Comparison of ENCODE assay signal across 15 cellular contexts in genomic region chr3:31051226-31051625, GRCh38.
A peak's percentile ranks its signal among the peaks of the same experiment; 100 is the strongest.
DNase-seq lines count a peak whose midpoint lies in the region; ATAC-seq and TF ChIP-seq lines count a peak whose summit lies in the region.
"Had no signal": no experiment of that assay in that cellular context is flagged by ENCODE, and none has a peak within 500 bp of the region (broad histone marks: within the 10 kb centered on the region; RNA-seq: fewer than 3 reads in every experiment).

No MANE protein-coding gene starts in this region.

- ATAC-seq in esophagus mucosa (peak; percentile 25), HG03139 (IDR thresholded peaks at IDR 0.05; ENCODE audit: unreplicated experiment) (no peak), natural killer cell (no peak)
- ATAC-seq: CD8-positive, alpha-beta T cell; GM12878; HCT116 had no signal

- H3K27ac ChIP-seq in PC-9 (no peak overlapping the region), brain microvascular endothelial cell (no peak overlapping the region)
- H3K27ac ChIP-seq: 22Rv1, GM23248 had no signal

- no TSS peak for BruUV-seq in PC-9 (replicated peaks; lab: Mats Ljungman, UMichigan)

- H3K9me2 ChIP-seq in PC-9 (ENCODE audit: insufficient read depth) = no peaks in the 10 kb centered on the region

- H3K9me3 Mint-ChIP-seq in natural killer cell = no peaks in the 10 kb centered on the region

- H3K36me3 ChIP-seq in PC-9 (ENCODE audit: low read depth) (no peaks in the 10 kb centered on the region), brain microvascular endothelial cell (replicated peaks) (no peaks in the 10 kb centered on the region)

- no peaks in the 10 kb centered on the region for H3K36me3 Mint-ChIP-seq in natural killer cell
- H3K36me3 Mint-ChIP-seq: CD14-positive monocyte; CD8-positive, alpha-beta T cell had no signal

- no peaks in the 10 kb centered on the region for H3K4me1 Mint-ChIP-seq in natural killer cell
- H3K4me1 Mint-ChIP-seq: CD14-positive monocyte had no signal

- H3K4me2 ChIP-seq in PC-9 = no peak overlapping the region

- H3K27me3 ChIP-seq in PC-9 (ENCODE audit: insufficient read depth, low read depth) = no peaks in the 10 kb centered on the region
- H3K27me3 ChIP-seq in brain microvascular endothelial cell (replicated peaks) = no peaks in the 10 kb centered on the region

- DNase-seq in DMS53 (lab: John Stamatoyannopoulos, UW) = peak; percentile 52
- DNase-seq in DMS53 treated with DMSO at 0.1 percent for 48 hours (lab: John Stamatoyannopoulos, UW; ENCODE audit: unreplicated experiment) = no peak
- peak; percentile 61 to 79 for DNase-seq in PC-9
- DNase-seq in natural killer cell = no peak
- no peak for DNase-seq in brain microvascular endothelial cell
- DNase-seq: CD8-positive, alpha-beta T cell; COR-L47; DMS79; GM23248 had no signal

- POLR2A ChIA-PET in PC-9 (lab: Charles Lee; ENCODE audit: unreplicated experiment) = interaction anchor here (0.5 to 0.7 kb wide), 3 partner anchors 40 to 570 kb away, joined by 3 to 12 read pairs (median 10); no protein-coding TSS in a partner anchor

- no peaks in the 10 kb centered on the region for H3K79me2 ChIP-seq in PC-9 (ENCODE audit: low read depth)

- no peaks in the 10 kb centered on the region for H4K20me1 ChIP-seq in PC-9 (ENCODE audit: insufficient read depth)

- CTCF ChIA-PET in PC-9 (lab: Charles Lee) = no interaction called here

- H3K4me3 Mint-ChIP-seq in natural killer cell = no peak overlapping the region
- H3K4me3 Mint-ChIP-seq: CD14-positive monocyte; CD8-positive, alpha-beta T cell had no signal

- H2AFZ ChIP-seq in PC-9 = no peak overlapping the region
- H2AFZ ChIP-seq: GM23248 had no signal

- H3F3A ChIP-seq in PC-9 (ENCODE audit: insufficient read depth, low read depth) = no peaks in the 10 kb centered on the region

- TF ChIP-seq CTCF in PC-9 (conservative IDR thresholded peaks at IDR 0.05) (no peak), natural killer cell (IDR thresholded peaks at IDR 0.05) (no peak), brain microvascular endothelial cell (IDR thresholded peaks at IDR 0.05; ENCODE audit: low read depth, low read length, missing control alignments) (no peak)

- in situ Hi-C loops in brain microvascular endothelial cell (cut with HindIII; ENCODE audit: low pct_ligation_motif_present, low sequenced_read_pairs) = no loop called here

- intact Hi-C loops in PC-9 (cut with micrococcal nuclease; ENCODE audit: unreplicated experiment) (no loop called here), natural killer cell (cut with micrococcal nuclease) (no loop called here)

- H3K4me3 ChIP-seq in PC-9 = no peak overlapping the region
- no peak overlapping the region for H3K4me3 ChIP-seq in brain microvascular endothelial cell (ENCODE audit: low read depth, low read length)
- H3K4me3 ChIP-seq: GM12878, GM23248 had no signal

- H3K27me3 Mint-ChIP-seq in natural killer cell (ENCODE audit: low read depth in 2 of 2) = peaks cover 0 to 6% of the 10 kb centered on the region in 2 donors

- no peak overlapping the region for H3K27ac Mint-ChIP-seq in natural killer cell
- H3K27ac Mint-ChIP-seq: CD14-positive monocyte; CD8-positive, alpha-beta T cell had no signal

- H3K4me1 ChIP-seq in PC-9 (replicated peaks; ENCODE audit: insufficient read depth) = no peaks in the 10 kb centered on the region

- H3K9me3 ChIP-seq in PC-9 (ENCODE audit: insufficient read depth, low read depth) = no peaks in the 10 kb centered on the region

Comparison
In these comparisons a context has a peak if more than half of its experiments do, and no peak if none do; other contexts are left out.
1. DNase-seq: peak in DMS53 (single experiment) and PC-9 (2 of 2); none in DMS53 treated with DMSO at 0.1 percent for 48 hours (single experiment), natural killer cell (single experiment) and brain microvascular endothelial cell (single experiment).